In the genomic region with DNA sequence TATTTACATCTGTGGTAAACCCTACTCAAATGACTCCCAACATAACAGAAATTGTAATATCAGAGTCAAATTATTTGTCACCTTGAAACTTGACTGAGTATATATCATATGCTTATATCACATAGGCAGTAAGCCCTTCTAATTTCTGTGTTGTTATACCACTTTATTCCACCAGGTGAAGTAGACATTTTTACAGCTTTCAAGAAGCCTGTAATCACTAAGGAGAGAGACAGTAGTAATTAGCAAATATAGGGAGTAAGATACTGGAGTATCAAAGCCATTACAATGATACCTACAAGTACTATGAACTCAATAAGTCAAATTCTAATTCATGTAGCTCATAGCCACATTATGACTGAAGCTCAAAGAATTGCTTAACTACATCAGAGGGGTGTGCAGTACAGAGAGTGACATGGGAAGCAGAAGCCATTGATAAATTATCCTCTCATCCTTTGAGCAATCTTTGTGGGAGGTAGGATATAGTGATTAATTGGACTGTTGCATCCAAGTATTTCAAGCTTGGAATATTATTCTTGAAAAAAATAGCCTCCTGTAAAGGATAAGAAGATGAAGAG, we compare ENCODE assay signal across 8 cellular contexts.
DNase-seq lines count a peak whose midpoint lies in the region; ATAC-seq and TF ChIP-seq lines count a peak whose summit lies in the region.

No MANE protein-coding gene starts in this region.

- no peaks in the 10 kb centered on the region for H3K4me1 ChIP-seq in foreskin keratinocyte

- TF ChIP-seq CTCF in GM12865 (IDR thresholded peaks at IDR 0.05; ENCODE audit: insufficient read depth, low read depth, low read length, missing control alignments) (peak; percentile 13), foreskin keratinocyte (conservative IDR thresholded peaks at IDR 0.05) (peak; percentile 41)

- no peaks in the 10 kb centered on the region for H3K27me3 ChIP-seq in foreskin keratinocyte

- H3K27ac ChIP-seq in foreskin keratinocyte: no peak overlapping the region

- in situ Hi-C loops in KBM-7 (cut with MboI; ENCODE audit: low pct_unique_long_range_greater_than_20kb, low sequenced_read_pairs): no loop called here

- DNase-seq in GM12865 (ENCODE audit: low read depth): peak; percentile 11
- DNase-seq in KBM-7: peak; percentile 16
- peak in 1 of 2 donors; percentile 29 for DNase-seq in foreskin keratinocyte
- DNase-seq in cerebellar nuclear complex (lab: John Stamatoyannopoulos, UW): no peak
- DNase-seq in NCI-H146 (lab: John Stamatoyannopoulos, UW): no peak
- DNase-seq in amniotic stem cell (lab: John Stamatoyannopoulos, UW): no peak
- no peak for DNase-seq in NCI-H1694 (lab: John Stamatoyannopoulos, UW)

- H3K4me3 ChIP-seq in GM12865 (ENCODE audit: low read depth, low read length): no peak overlapping the region

- ATAC-seq in GM21717 (IDR thresholded peaks at IDR 0.05; ENCODE audit: unreplicated experiment) (peak; percentile 66), foreskin keratinocyte (peak; percentile 64)

Comparison
In these comparisons a context has a peak if more than half of its experiments do, and no peak if none do; other contexts are left out.
1. DNase-seq: peak in GM12865 (single experiment) and KBM-7 (single experiment); none in cerebellar nuclear complex (0 of 2), NCI-H146 (single experiment), amniotic stem cell (single experiment) and NCI-H1694 (single experiment).